22 cellular contexts compared by ENCODE assay signal in the genomic region with DNA sequence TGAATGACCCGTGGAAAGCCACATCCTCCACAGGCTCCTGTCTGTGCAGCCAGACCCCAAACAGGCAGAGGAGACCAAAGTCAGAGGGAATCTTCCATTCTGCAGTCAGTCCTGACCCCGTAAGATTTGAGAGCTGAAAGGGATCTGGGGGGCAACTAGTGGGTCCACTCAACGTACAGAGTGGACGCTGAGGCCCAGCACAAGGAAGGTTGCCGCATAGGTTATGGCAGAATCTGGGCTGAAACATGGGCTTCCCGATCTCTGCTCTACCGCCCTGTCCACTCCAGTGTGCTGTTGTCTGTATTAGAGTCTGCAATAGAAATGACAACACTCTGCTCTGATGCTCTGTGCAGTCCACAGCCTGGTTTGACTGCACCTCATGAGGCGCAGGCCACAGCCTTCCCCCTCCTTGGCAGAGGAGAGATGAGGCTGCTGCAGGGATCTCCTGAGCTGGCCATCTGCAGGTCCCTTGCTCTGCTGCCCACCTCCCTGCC. TPM values are rescaled to one million over a fixed set of nuclear protein-coding genes. Genes with fewer than 3 reads are reported as not detected.
DNase-seq lines count a peak whose midpoint lies in the region; ATAC-seq, FAIRE-seq and TF ChIP-seq lines count a peak whose summit lies in the region.
"Had no signal": no experiment of that assay in that cellular context is flagged by ENCODE, and none has a peak within 500 bp of the region (broad histone marks: within the 10 kb centered on the region; RNA-seq: fewer than 3 reads in every experiment).

No MANE protein-coding gene starts in this region.

- H3K27me3 ChIP-seq in right atrium auricular region (no peaks in the 10 kb centered on the region), pancreas (no peaks in the 10 kb centered on the region), uterus (no peaks in the 10 kb centered on the region), colonic mucosa (no peaks in the 10 kb centered on the region)
- H3K27me3 ChIP-seq: SJCRH30 had no signal

- no peak for DNase-seq in right atrium auricular region (ENCODE audit: low spot score)
- DNase-seq in Right ventricle myocardium inferior (ENCODE audit: missing footprints): no peak
- DNase-seq in pancreas: peak in 1 of 6 donors; percentile 14
- no peak for DNase-seq in uterus
- DNase-seq in colonic mucosa: no peak
- no peak for DNase-seq in H4 (ENCODE audit: low spot score)
- DNase-seq: activated effector memory CD4-positive, alpha-beta T cell treated with anti-CD3 and anti-CD28 coated beads, Interleukin-2, amount 50 U/mL, for 16 hours; activated naive CD8-positive, alpha-beta T cell treated with anti-CD3 and anti-CD28 coated beads for 36 hours; activated T-cell treated with anti-CD3 and anti-CD28 coated beads for 4 hours; effector CD8-positive, alpha-beta T cell; KG1; naive B cell; NCI-H1436 treated with DMSO at 0.1 percent for 48 hours; occipital lobe; SJCRH30; stimulated activated naive CD8-positive, alpha-beta T cell treated with anti-CD3 and anti-CD28 coated beads, Interleukin-15, Interleukin-2, amounts not matched to agents 100 U/mL and 50 U/mL, for 24 hours had no signal

- no peak overlapping the region for H3K9ac ChIP-seq in colonic mucosa (ENCODE audit: low read depth in 2 of 2, low read length in 2 of 2)

- H3K36me3 ChIP-seq in right atrium auricular region (peaks cover 55% of the 10 kb centered on the region), pancreas (no peaks in the 10 kb centered on the region), uterus (no peaks in the 10 kb centered on the region), colonic mucosa (no peaks in the 10 kb centered on the region)
- H3K36me3 ChIP-seq: SJCRH30 had no signal

- TF ChIP-seq POLR2A in uterus (IDR thresholded peaks at IDR 0.05): no peak
- no peak for TF ChIP-seq POLR2A in GM18505 (IDR thresholded peaks at IDR 0.05; ENCODE audit: borderline replicate concordance, extremely low read depth, insufficient read depth, insufficient read length)

- H3K9me3 ChIP-seq in right atrium auricular region (no peaks in the 10 kb centered on the region), pancreas (no peaks in the 10 kb centered on the region), uterus (no peaks in the 10 kb centered on the region), colonic mucosa (no peaks in the 10 kb centered on the region)
- H3K9me3 ChIP-seq: SJCRH30 had no signal

- H3K4me1 ChIP-seq in right atrium auricular region (peaks cover 7 to 78% of the 10 kb centered on the region in 2 donors), pancreas (peaks cover 56 to 85% (median 73%) of the 10 kb centered on the region in 3 donors), uterus (peaks cover 7 to 11% of the 10 kb centered on the region in 2 donors), colonic mucosa (no peaks in the 10 kb centered on the region)
- H3K4me1 ChIP-seq: SJCRH30 had no signal

- H3K4me3 ChIP-seq in right atrium auricular region: no peak overlapping the region
- no peak overlapping the region for H3K4me3 ChIP-seq in pancreas
- no peak overlapping the region for H3K4me3 ChIP-seq in uterus
- no peak overlapping the region for H3K4me3 ChIP-seq in colonic mucosa
- H3K4me3 ChIP-seq: SJCRH30, skin epidermis had no signal

- peak overlapping the region; percentile 92 to 96 for H3K27ac ChIP-seq in right atrium auricular region
- peak overlapping the region; percentile 79 for H3K27ac ChIP-seq in cingulate gyrus (ENCODE audit: low read depth, low read length)
- peak overlapping the region; percentile 59 to 79 (median 75) for H3K27ac ChIP-seq in pancreas
- H3K27ac ChIP-seq in uterus: peak overlapping the region; percentile 92 to 94
- no peak overlapping the region for H3K27ac ChIP-seq in colonic mucosa
- H3K27ac ChIP-seq: SJCRH30, skin epidermis had no signal

- FAIRE-seq in pancreas (lab: Jason Lieb, UNC): no peak
- FAIRE-seq: GM18507, HTR-8/SVneo had no signal

- intact Hi-C loops in Right ventricle myocardium inferior (cut with DNase I) (no loop called here), pancreas (cut with DNase I) (no loop called here), uterus (cut with DNase I; ENCODE audit: low total_unique reads) (no loop called here), colonic mucosa (cut with DNase I) (no loop called here)

- no peak for ATAC-seq in Right ventricle myocardium inferior
- ATAC-seq in pancreas: no peak
- no peak for ATAC-seq in GM18505 (IDR thresholded peaks at IDR 0.05; ENCODE audit: unreplicated experiment)
- ATAC-seq: stimulated activated naive CD8-positive, alpha-beta T cell treated with anti-CD3 and anti-CD28 coated beads, Interleukin-15, Interleukin-2, amounts not matched to agents 100 U/mL and 50 U/mL, for 24 hours had no signal

- WGBS in pancreas, 2 donors: 92 to 93% methylated on average over 8 of the region's 8 CpGs

- TF ChIP-seq CTCF in right atrium auricular region (IDR thresholded peaks at IDR 0.05) (no peak), pancreas (IDR thresholded peaks at IDR 0.05) (no peak), uterus (IDR thresholded peaks at IDR 0.05) (no peak), colonic mucosa (IDR thresholded peaks at IDR 0.05) (no peak)

RNA-seq across cellular contexts. Expression of a gene that starts 7.9 kb away (rescaled TPM):
- total RNA-seq in right atrium auricular region: 10 to 100 TPM; 19.3 to 20.5 TPM
- total RNA-seq in Right ventricle myocardium inferior: 13.7 TPM
- total RNA-seq in pancreas: 10 to 100 TPM; 12.9 to 21.8 (median 20.0) TPM
- 10 to 100 TPM; 12.6 to 18.9 TPM for polyA plus RNA-seq in pancreas
- 10 to 100 TPM; 20.7 to 78.1 (median 34.6) TPM for total RNA-seq in uterus
- total RNA-seq in colonic mucosa: 10 to 100 TPM; 16.5 to 17.3 TPM
- total RNA-seq in H4 (2014; rRNA removed; shearing (Covaris generic)): 18.0 and 18.4 TPM in 2 replicates

RNA-seq across cellular contexts. Expression of a gene that starts 14.2 kb away (rescaled TPM):
- total RNA-seq in right atrium auricular region (100 to 1,000 TPM in 1 of 2 donors, 10 to 100 TPM in 1; 68.8 to 143 TPM), Right ventricle myocardium inferior (33.0 TPM), pancreas (100 to 1,000 TPM in 4 of 6 donors, 10 to 100 TPM in 2; 68.9 to 222 (median 150) TPM), uterus (100 to 1,000 TPM in 1 of 4 donors, 10 to 100 TPM in 2, 1 to 10 TPM in 1; 8.2 to 266 (median 52.8) TPM), colonic mucosa (10 to 100 TPM; 11.1 to 20.2 TPM)
- 100 to 1,000 TPM; 217 to 270 TPM for polyA plus RNA-seq in pancreas
- 31.7 and 44.2 TPM in 2 replicates for total RNA-seq in H4 (2014; rRNA removed; shearing (Covaris generic))
- polyA plus RNA-seq: CD14-positive monocyte had no signal

RNA-seq across cellular contexts. Expression of a gene that starts 33.2 kb away (rescaled TPM):
- total RNA-seq in right atrium auricular region: 10 to 100 TPM; 43.3 to 43.4 TPM
- 91.5 TPM for total RNA-seq in Right ventricle myocardium inferior
- total RNA-seq in pancreas: 10 to 100 TPM; 13.9 to 76.8 (median 35.7) TPM
- polyA plus RNA-seq in pancreas: 100 to 1,000 TPM in 1 of 2 donors, 10 to 100 TPM in 1; 85.1 to 100 TPM
- total RNA-seq in uterus: 10 to 100 TPM in 1 of 4 donors, 1 to 10 TPM in 3; 6.1 to 26.5 (median 8.2) TPM
- total RNA-seq in colonic mucosa: 10 to 100 TPM; 13.1 to 19.9 TPM
- 7.6 and 7.8 TPM in 2 replicates for total RNA-seq in H4 (2014; rRNA removed; shearing (Covaris generic))
